In the genomic region with DNA sequence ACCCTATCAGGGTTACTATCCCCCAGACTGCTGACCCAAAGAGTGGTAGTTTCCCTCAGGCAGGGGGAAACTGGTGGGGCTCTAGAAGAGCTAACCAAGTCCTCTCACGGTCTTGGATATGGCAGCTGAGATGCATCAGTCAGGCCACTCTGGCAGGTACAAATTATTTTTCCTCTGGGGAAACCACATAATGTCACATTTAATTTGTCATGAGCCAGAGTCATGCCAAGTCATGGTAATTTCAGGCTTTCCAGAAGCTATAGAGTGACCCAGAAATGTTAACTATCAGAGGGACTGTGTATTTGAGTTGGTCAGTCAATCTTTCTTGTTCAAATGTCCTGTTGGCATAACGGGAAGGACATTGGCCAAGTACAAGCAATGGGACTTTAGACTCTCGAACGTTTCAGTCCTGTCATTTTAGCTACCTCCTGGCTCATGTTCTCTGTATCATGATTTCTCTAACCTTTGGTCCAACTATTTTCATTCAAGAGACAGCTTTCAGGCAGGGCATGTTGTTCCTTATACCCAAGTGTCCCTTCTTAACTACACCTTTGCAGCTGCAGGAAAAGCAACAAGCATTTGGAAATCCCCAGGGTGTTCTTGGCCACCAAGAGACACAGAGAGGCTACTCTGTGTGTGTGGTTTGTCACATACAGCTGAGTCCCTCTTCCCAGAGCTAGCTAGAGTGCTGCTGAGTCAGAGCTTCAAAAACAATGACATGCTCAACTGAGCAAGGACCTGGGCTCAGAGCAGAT, we compare ENCODE assay signal across 8 cellular contexts.
DNase-seq lines count a peak whose midpoint lies in the region; ATAC-seq and TF ChIP-seq lines count a peak whose summit lies in the region.

No MANE protein-coding gene starts in this region.

- H3K4me3 ChIP-seq in neuronal stem cell (ENCODE audit: low read length in 2 of 2): no peak overlapping the region

- no peak overlapping the region for H3K27ac ChIP-seq in neuronal stem cell (replicated peaks; ENCODE audit: low read length)

- no CpG with 5 or more reads among the region's 4 CpGs for WGBS in neuronal stem cell (ENCODE audit: extremely low coverage in 2 of 2, insufficient read length in 2 of 2, insufficient replicate concordance in 1 of 2), 2 donors

- peaks cover 8 to 92% of the 10 kb centered on the region in 2 donors for H3K36me3 ChIP-seq in neuronal stem cell (replicated peaks in 1 of 2; ENCODE audit: control insufficient read depth in 2 of 2, insufficient read depth in 2 of 2, low read length in 2 of 2)

- no peak overlapping the region for H4K91ac ChIP-seq in neuronal stem cell (ENCODE audit: low read depth, low read length, poor library complexity)

- H4K8ac ChIP-seq in neuronal stem cell (ENCODE audit: low read depth, low read length): no peak overlapping the region

- H2BK15ac ChIP-seq in neuronal stem cell (ENCODE audit: low read length): no peak overlapping the region

- H2BK12ac ChIP-seq in neuronal stem cell (ENCODE audit: low read length): no peak overlapping the region

- H3K4ac ChIP-seq in neuronal stem cell (ENCODE audit: low read length): no peak overlapping the region

- no peaks in the 10 kb centered on the region for H3K79me1 ChIP-seq in neuronal stem cell (ENCODE audit: low read depth, low read length)

- no peak for TF ChIP-seq CTCF in GM13976 (IDR thresholded peaks at IDR 0.05; ENCODE audit: borderline replicate concordance, control extremely low read depth, extremely low read depth, insufficient read depth, missing control alignments)

- no peak overlapping the region for H3K9ac ChIP-seq in neuronal stem cell (ENCODE audit: low read depth, low read length, poor library complexity)

- no peaks in the 10 kb centered on the region for H3K27me3 ChIP-seq in neuronal stem cell (ENCODE audit: control insufficient read depth in 3 of 3, insufficient read depth in 3 of 3, low read depth in 1 of 3, low read length in 3 of 3)

- H3K4me1 ChIP-seq in neuronal stem cell (ENCODE audit: control insufficient read depth in 2 of 2, insufficient read depth in 1 of 2, low read depth in 1 of 2, low read length in 2 of 2): peaks cover 0 to 1% of the 10 kb centered on the region in 2 donors

- DNase-seq in GM13976 (ENCODE audit: low spot score) (peak; percentile 53), HT1080 (ENCODE audit: low read depth) (peak; percentile 61), iPS-NIHi11 (ENCODE audit: low spot score) (peak; percentile 45), HCEC 1CT (no peak), neuronal stem cell (ENCODE audit: low spot score) (no peak), GM19238 (ENCODE audit: insufficient read length, low spot score) (no peak)
- DNase-seq in stimulated activated CD4-positive, alpha-beta T cell treated with anti-CD3 and anti-CD28 coated beads, Interleukin-15, amount 100 ng/mL, for 24 hours: no peak

- H3K14ac ChIP-seq in neuronal stem cell (ENCODE audit: low read length): no peak overlapping the region

- H2AFZ ChIP-seq in neuronal stem cell (ENCODE audit: low read length): no peak overlapping the region

- peak; percentile 66 for ATAC-seq in GM21515 (IDR thresholded peaks at IDR 0.05; ENCODE audit: unreplicated experiment)

- H3K23ac ChIP-seq in neuronal stem cell (ENCODE audit: low read depth, low read length, poor library complexity): no peak overlapping the region

- H2BK5ac ChIP-seq in neuronal stem cell (ENCODE audit: low read length): no peak overlapping the region

- H3K9me3 ChIP-seq in neuronal stem cell (replicated peaks in 1 of 2; ENCODE audit: control insufficient read depth in 2 of 2, insufficient read depth in 1 of 2, low read depth in 1 of 2, low read length in 2 of 2): no peaks in the 10 kb centered on the region

- in situ Hi-C loops in GM13976 (cut with MboI; ENCODE audit: low sequenced_read_pairs, unreplicated experiment): loop anchor here (10.0 kb wide), 1 partner anchor 150 kb away; no protein-coding TSS in a partner anchor

- no peak overlapping the region for H3K4me2 ChIP-seq in neuronal stem cell (ENCODE audit: insufficient read depth, low read length, poor library complexity, severe bottlenecking)

- H2BK120ac ChIP-seq in neuronal stem cell (ENCODE audit: low read depth, low read length): no peak overlapping the region

- H2AK5ac ChIP-seq in neuronal stem cell (ENCODE audit: low read depth, low read length): no peak overlapping the region

- H3K18ac ChIP-seq in neuronal stem cell (ENCODE audit: low read length): no peak overlapping the region

Comparison
In these comparisons a context has a peak if more than half of its experiments do, and no peak if none do; other contexts are left out.
1. DNase-seq: peak in GM13976 (single experiment), HT1080 (single experiment) and iPS-NIHi11 (single experiment); none in HCEC 1CT (single experiment), neuronal stem cell (single experiment), stimulated activated CD4-positive, alpha-beta T cell treated with anti-CD3 and anti-CD28 coated beads, Interleukin-15, amount 100 ng/mL, for 24 hours (single experiment) and GM19238 (single experiment).